Comparison of ENCODE assay signal across 27 cellular contexts in genomic region chr3:162087361-162087760, GRCh38.
"Had no signal": no experiment of that assay in that cellular context is flagged by ENCODE, and none has a peak within 500 bp of the region (broad histone marks: within the 10 kb centered on the region; RNA-seq: fewer than 3 reads in every experiment).

No MANE protein-coding gene starts in this region.

- ATAC-seq: stimulated activated effector memory CD8-positive, alpha-beta T cell treated with anti-CD3 and anti-CD28 coated beads, Interleukin-12 subunit alpha, Interleukin-12 subunit beta, amount 100 ng/mL, for 72 hours; stimulated activated memory B cell treated with anti-CD40 and anti-IgM and Interleukin-4, amounts not matched to agents 10 μg/mL and 1 μg/mL and 100 μg/mL, for 72 hours; stimulated activated naive B cell treated with anti-CD40 and anti-IgM and Interleukin-4, amounts not matched to agents 10 μg/mL and 1 μg/mL and 100 μg/mL, for 72 hours; stimulated activated naive CD8-positive, alpha-beta T cell treated with anti-CD3 and anti-CD28 coated beads, Interleukin-15, amount 100 ng/mL, for 72 hours; stimulated activated naive CD8-positive, alpha-beta T cell treated with anti-CD3 and anti-CD28 coated beads, Interleukin-15, Interleukin-2, amounts not matched to agents 100 U/mL and 50 U/mL, for 24 hours; upper lobe of right lung had no signal

- H3K4me1 ChIP-seq: stomach, suprapubic skin, testis, thyroid gland, tibial artery, tibial nerve, transverse colon, upper lobe of left lung, upper lobe of right lung, uterus, vagina had no signal

- H3K36me3 ChIP-seq: stomach, suprapubic skin, thoracic aorta, thyroid gland, tibial artery, tibial nerve, transverse colon, upper lobe of left lung, upper lobe of right lung, uterus, vagina had no signal

- H3K27me3 ChIP-seq: stomach, suprapubic skin, testis, thyroid gland, tibial artery, tibial nerve, transverse colon, upper lobe of left lung, upper lobe of right lung, uterus, vagina had no signal

- H3K27ac ChIP-seq: stomach, suprapubic skin, testis, thoracic aorta, thyroid gland, tibial artery, tibial nerve, transverse colon, upper lobe of left lung, upper lobe of right lung, uterus, vagina had no signal

- H3K9me3 ChIP-seq: stomach, suprapubic skin, testis, thoracic aorta, thyroid gland, tibial artery, tibial nerve, transverse colon, upper lobe of left lung, upper lobe of right lung, uterus, vagina had no signal

- FAIRE-seq: urothelium cell line had no signal

- DNase-seq: stimulated activated CD4-positive, alpha-beta T cell treated with anti-CD3 and anti-CD28 coated beads, Interleukin-2, amount 100 ng/mL, for 48 hours; stimulated activated CD4-positive, alpha-beta T cell treated with anti-CD3 and anti-CD28 coated beads, Interleukin-4, amount 100 ng/mL, for 1 hour; stimulated activated CD4-positive, alpha-beta T cell treated with anti-CD3 and anti-CD28 coated beads, Interleukin-4, amount 100 ng/mL, for 24 hours; stimulated activated CD4-positive, alpha-beta T cell treated with anti-CD3 and anti-CD28 coated beads, Interleukin-4, amount 100 ng/mL, for 4 hours; stimulated activated CD8-positive, alpha-beta memory T cell treated with anti-CD3 and anti-CD28 coated beads, Interleukin-4, amount 100 ng/mL, for 48 hours; stimulated activated naive B cell treated with anti-CD40 and anti-IgM and Interleukin-4, amounts not matched to agents 10 μg/mL and 1 μg/mL and 100 μg/mL, for 72 hours; stimulated activated naive CD4-positive, alpha-beta T cell; stimulated activated naive CD4-positive, alpha-beta T cell treated with Interleukin-2 at 50 U/mL for 16 hours; stimulated activated naive CD8-positive, alpha-beta T cell treated with anti-CD3 and anti-CD28 coated beads, Interleukin-15, amount 100 ng/mL, for 72 hours; stimulated activated naive CD8-positive, alpha-beta T cell treated with anti-CD3 and anti-CD28 coated beads, Interleukin-15, Interleukin-2, amounts not matched to agents 100 U/mL and 50 U/mL, for 24 hours; stomach; substantia nigra; testis; thyroid gland; tibial artery; transverse colon; trophoblast cell; upper lobe of left lung; upper lobe of right lung; uterus had no signal

- H3K4me3 ChIP-seq: stomach, suprapubic skin, testis, thoracic aorta, thyroid gland, tibial artery, tibial nerve, transverse colon, upper lobe of left lung, upper lobe of right lung, uterus, vagina had no signal
